In the genomic region with DNA sequence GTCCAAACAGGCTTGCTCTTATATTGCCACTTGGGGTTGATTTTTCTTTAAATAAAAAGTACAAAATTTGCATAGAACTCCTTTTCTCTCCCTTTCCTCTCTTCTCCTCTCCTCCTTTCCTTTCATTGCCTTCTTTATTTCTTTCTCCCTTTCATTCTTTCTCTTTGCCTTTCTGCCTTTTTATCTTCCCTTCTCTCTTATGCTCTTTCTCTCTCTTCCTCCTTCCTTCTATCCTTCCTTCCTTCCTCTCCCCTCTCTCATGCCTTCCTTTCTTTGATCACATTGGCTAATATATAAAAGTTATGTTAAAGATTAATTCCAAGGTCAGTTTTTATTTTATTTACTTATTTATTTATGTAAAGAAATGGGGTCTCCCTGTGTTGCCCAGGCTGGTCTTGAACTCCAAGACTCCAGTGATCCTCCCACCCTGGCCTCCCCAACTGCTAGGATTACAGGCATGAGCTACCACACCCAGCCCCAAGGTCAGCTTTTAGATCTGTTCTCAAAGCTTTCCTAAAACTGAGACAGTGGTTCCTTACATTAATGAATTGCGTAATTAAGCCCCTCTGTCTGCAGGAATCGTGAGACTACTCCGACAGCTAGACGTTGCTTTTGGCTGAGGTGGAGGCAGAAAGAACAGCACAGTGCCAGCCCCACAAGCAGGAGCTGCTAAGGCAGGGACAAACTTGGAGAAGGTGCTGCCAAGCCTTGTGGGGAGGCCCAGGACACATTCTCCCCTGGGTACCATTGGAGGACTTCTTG, we compare ENCODE assay signal across 22 cellular contexts.
"Had no signal": no experiment of that assay in that cellular context is flagged by ENCODE, and none has a peak within 500 bp of the region (broad histone marks: within the 10 kb centered on the region; RNA-seq: fewer than 3 reads in every experiment).

No MANE protein-coding gene starts in this region.

- H3K4me2 ChIP-seq: KMS-11 had no signal

- H3K36me3 Mint-ChIP-seq: IgD-negative memory B cell had no signal

- DNase-seq: Kasumi-1, MM.1S, NCI-H1092 treated with DMSO at 0.1 percent for 48 hours, NCI-H1436, NCI-H187, NCI-H2029, NCI-H2081 treated with DMSO at 0.1 percent for 48 hours, NCI-H2171, NCI-H226, NCI-H446, NCI-H510A, NCI-H524 treated with DMSO at 0.1 percent for 48 hours, NCI-H69, NCI-H774, SHP77 had no signal

- H3K4me3 ChIP-seq: K562 had no signal

- H3K9ac ChIP-seq: KMS-11 had no signal

- H3K4me3 Mint-ChIP-seq: IgD-negative memory B cell had no signal

- ATAC-seq: HepG2, K562, Panc1, SK-N-SH treated with all-trans-retinoic acid at 6 μM for 48 hours had no signal

- FAIRE-seq: HepG2, K562 had no signal

- H3K27ac ChIP-seq: KMS-11, RWPE1 had no signal

- H3K4me1 Mint-ChIP-seq: IgD-negative memory B cell had no signal
